ENCODE assay signal across 13 cellular contexts in genomic region chr6:42555477-42556457, GRCh38. TPM values are rescaled to one million over a fixed set of nuclear protein-coding genes. Genes with fewer than 3 reads are reported as not detected.
DNase-seq lines count a peak whose midpoint lies in the region; ATAC-seq and TF ChIP-seq lines count a peak whose summit lies in the region.
"Had no signal": no experiment of that assay in that cellular context is flagged by ENCODE, and none has a peak within 500 bp of the region (broad histone marks: within the 10 kb centered on the region; RNA-seq: fewer than 3 reads in every experiment).

No MANE protein-coding gene starts in this region.

- H3K4me3 Mint-ChIP-seq in activated CD4-positive, alpha-beta memory T cell treated with anti-CD3 and anti-CD28 coated beads, Interleukin-2, amount 10 ng/mL, durations not matched to agents 7 days and 5 days, result no peak overlapping the region

- H3K4me1 ChIP-seq in muscle layer of duodenum (ENCODE audit: control insufficient read depth in 1 of 2, insufficient read depth in 2 of 2, low read length in 2 of 2), result no peaks in the 10 kb centered on the region

- H3K9me3 ChIP-seq in MG63 (no peaks in the 10 kb centered on the region), muscle layer of duodenum (ENCODE audit: control insufficient read depth in 1 of 2, low read length in 2 of 2) (no peaks in the 10 kb centered on the region)

- H3K27ac Mint-ChIP-seq in activated CD4-positive, alpha-beta memory T cell treated with anti-CD3 and anti-CD28 coated beads, Interleukin-2, amount 10 ng/mL, durations not matched to agents 7 days and 5 days, result peak overlapping the region; percentile 40
- H3K27ac Mint-ChIP-seq: immature natural killer cell had no signal

- H3K9me3 Mint-ChIP-seq in activated CD4-positive, alpha-beta memory T cell treated with anti-CD3 and anti-CD28 coated beads, Interleukin-2, amount 10 ng/mL, durations not matched to agents 7 days and 5 days, result no peaks in the 10 kb centered on the region
- H3K9me3 Mint-ChIP-seq: immature natural killer cell had no signal

- DNase-seq in GM12865 (ENCODE audit: low read depth) (peak; percentile 58), MG63 (peak; percentile 5), SHP77 treated with DMSO at 0.1 percent for 48 hours (lab: John Stamatoyannopoulos, UW) (no peak), nucleus accumbens (lab: John Stamatoyannopoulos, UW) (no peak)
- DNase-seq in activated CD4-positive, alpha-beta memory T cell treated with anti-CD3 and anti-CD28 coated beads, Interleukin-2, amount 10 ng/mL, durations not matched to agents 7 days and 5 days, result peak; percentile 40
- DNase-seq: caudate nucleus, HCEC 1CT, Kasumi-1, WERI-Rb-1 had no signal

- H3K27me3 ChIP-seq in MG63, result no peaks in the 10 kb centered on the region
- H3K27me3 ChIP-seq in muscle layer of duodenum (ENCODE audit: low read depth, low read length), result no peaks in the 10 kb centered on the region

- peak overlapping the region; percentile 69 for H3K27ac ChIP-seq in muscle layer of duodenum (ENCODE audit: low read length)
- H3K27ac ChIP-seq: skin epidermis, WERI-Rb-1 had no signal

- H3K36me3 Mint-ChIP-seq in activated CD4-positive, alpha-beta memory T cell treated with anti-CD3 and anti-CD28 coated beads, Interleukin-2, amount 10 ng/mL, durations not matched to agents 7 days and 5 days (ENCODE audit: low read depth), result no peaks in the 10 kb centered on the region

- H3K36me3 ChIP-seq in MG63, result no peaks in the 10 kb centered on the region
- no peaks in the 10 kb centered on the region for H3K36me3 ChIP-seq in muscle layer of duodenum (ENCODE audit: control insufficient read depth in 1 of 2, insufficient read depth in 2 of 2, low read length in 2 of 2)
- H3K36me3 ChIP-seq: WERI-Rb-1 had no signal

- H3K4me1 Mint-ChIP-seq in activated CD4-positive, alpha-beta memory T cell treated with anti-CD3 and anti-CD28 coated beads, Interleukin-2, amount 10 ng/mL, durations not matched to agents 7 days and 5 days, result peaks cover 17% of the 10 kb centered on the region

- no peaks in the 10 kb centered on the region for H3K27me3 Mint-ChIP-seq in activated CD4-positive, alpha-beta memory T cell treated with anti-CD3 and anti-CD28 coated beads, Interleukin-2, amount 10 ng/mL, durations not matched to agents 7 days and 5 days

- no peak for ATAC-seq in GM19467 (IDR thresholded peaks at IDR 0.05; ENCODE audit: unreplicated experiment)

- H3K4me3 ChIP-seq in GM12865 (ENCODE audit: low read depth, low read length) (no peak overlapping the region), MG63 (no peak overlapping the region), muscle layer of duodenum (ENCODE audit: low read depth in 1 of 2, low read length in 2 of 2) (no peak overlapping the region)
- H3K4me3 ChIP-seq: skin epidermis had no signal

- POLR2A ChIA-PET in activated CD4-positive, alpha-beta memory T cell treated with anti-CD3 and anti-CD28 coated beads, Interleukin-2, amount 10 ng/mL, durations not matched to agents 7 days and 5 days (lab: Charles Lee), result interaction anchor here (1.7 kb wide), 1 partner anchor 8 kb away, joined by 6 read pairs; the partner anchor contains the start of gene UBR2

- TF ChIP-seq CTCF in GM12865 (IDR thresholded peaks at IDR 0.05; ENCODE audit: insufficient read depth, low read depth, low read length, missing control alignments), result no peak

- CTCF ChIA-PET in activated CD4-positive, alpha-beta memory T cell treated with anti-CD3 and anti-CD28 coated beads, Interleukin-2, amount 10 ng/mL, durations not matched to agents 7 days and 5 days (lab: Charles Lee), result interaction anchor here (2.5 to 4.1 kb wide), 2 partner anchors 8 kb away, joined by 11 to 27 read pairs; partner anchors contain the start of gene UBR2

RNA-seq across cellular contexts. Expression of gene UBR2, which starts 8.1 kb away (rescaled TPM):
- 8.8 and 13.9 TPM in 2 replicates for total RNA-seq in MG63 (2014; rRNA removed; shearing (Covaris generic); ENCODE audit: low replicate concordance)
- 10 to 100 TPM; 34.0 to 36.2 TPM for total RNA-seq in activated CD4-positive, alpha-beta memory T cell treated with anti-CD3 and anti-CD28 coated beads, Interleukin-2, amount 10 ng/mL, durations not matched to agents 7 days and 5 days

Comparison
In these comparisons a context has a peak if more than half of its experiments do, and no peak if none do; other contexts are left out.
1. DNase-seq: peak in GM12865 (single experiment), MG63 (single experiment) and activated CD4-positive, alpha-beta memory T cell treated with anti-CD3 and anti-CD28 coated beads, Interleukin-2, amount 10 ng/mL, durations not matched to agents 7 days and 5 days (single experiment); none in SHP77 treated with DMSO at 0.1 percent for 48 hours (single experiment) and nucleus accumbens (0 of 56).